In genomic region chr6:156853733-156854132, GRCh38 we compare ENCODE assay signal across 15 cellular contexts.
DNase-seq lines count a peak whose midpoint lies in the region; ATAC-seq and TF ChIP-seq lines count a peak whose summit lies in the region.
"Had no signal": no experiment of that assay in that cellular context is flagged by ENCODE, and none has a peak within 500 bp of the region (broad histone marks: within the 10 kb centered on the region; RNA-seq: fewer than 3 reads in every experiment).

No MANE protein-coding gene starts in this region.

- H2BK120ac ChIP-seq in H9 (ENCODE audit: low read depth, low read length, poor library complexity, severe bottlenecking) = no peak overlapping the region
- H2BK120ac ChIP-seq in mesendoderm (ENCODE audit: low read depth, low read length) = no peak overlapping the region

- CTCF ChIA-PET in WTC11 (lab: Charles Lee) = interaction anchor here (0.5 to 1.9 kb wide), 3 partner anchors 14 to 59 kb away, joined by 4 to 6 read pairs (median 4); no protein-coding TSS in a partner anchor

- H2BK12ac ChIP-seq in H9 (ENCODE audit: insufficient read length, low read depth, low read length) = no peak overlapping the region

- H4K8ac ChIP-seq in H9 (replicated peaks; ENCODE audit: insufficient read length, low read depth, low read length) (no peak overlapping the region), mesendoderm (ENCODE audit: low read depth, low read length) (no peak overlapping the region)

- ATAC-seq in WTC11 (no peak), GM18520 (IDR thresholded peaks at IDR 0.05; ENCODE audit: unreplicated experiment) (no peak)

- no peaks in the 10 kb centered on the region for H3K23me2 ChIP-seq in H9 (ENCODE audit: insufficient read length, low read depth, low read length, poor library complexity, severe bottlenecking)

- peaks cover 83% of the 10 kb centered on the region in 2 experiments for H3K4me1 Mint-ChIP-seq in H9
- peaks cover 86% of the 10 kb centered on the region for H3K4me1 Mint-ChIP-seq in WTC11
- H3K4me1 Mint-ChIP-seq in activated CD4-positive, alpha-beta T cell treated with anti-CD3 and anti-CD28 coated beads, Interleukin-2, amount 10 ng/mL, durations not matched to agents 24 days and 14 days = peaks cover 40% of the 10 kb centered on the region

- H3K9ac ChIP-seq in BLaER1 (no peak overlapping the region), H9 (ENCODE audit: extremely low read depth, insufficient read length, low read length) (no peak overlapping the region), mesendoderm (ENCODE audit: low read length) (no peak overlapping the region), smooth muscle cell (ENCODE audit: low read depth) (no peak overlapping the region)

- H3K56ac ChIP-seq in H9 (ENCODE audit: insufficient read length, low read depth, low read length) (no peak overlapping the region), mesendoderm (ENCODE audit: low read length) (peak overlapping the region; percentile 5)

- H3K9me3 ChIP-seq in BLaER1 (no peaks in the 10 kb centered on the region), H9 (ENCODE audit: control insufficient read depth, low read depth, low read length) (no peaks in the 10 kb centered on the region), smooth muscle cell (replicated peaks; ENCODE audit: low read depth) (no peaks in the 10 kb centered on the region)

- H3K79me1 ChIP-seq in H9 (ENCODE audit: insufficient read depth, low read depth, low read length, poor library complexity, severe bottlenecking) (no peaks in the 10 kb centered on the region), mesendoderm (ENCODE audit: low read length) (peaks cover 23% of the 10 kb centered on the region)

- POLR2A ChIA-PET in WTC11 (lab: Charles Lee) = no interaction called here

- H4K5ac ChIP-seq in H9 (ENCODE audit: insufficient read length, low read depth, low read length) (no peak overlapping the region), mesendoderm (ENCODE audit: low read length) (no peak overlapping the region)

- WGBS in H9 (ENCODE audit: extremely low coverage, insufficient read length, low lambda C conversion rate) = no CpG with 5 or more reads among the region's 5 CpGs
- no CpG with 5 or more reads among the region's 5 CpGs for WGBS in mesendoderm (ENCODE audit: extremely low coverage, insufficient coverage, low lambda C conversion rate)
- 95% methylated on average over 5 of the region's 5 CpGs for WGBS in smooth muscle cell (ENCODE audit: low lambda C conversion rate)

- no peak for TF ChIP-seq CTCF in H9 (conservative IDR thresholded peaks at IDR 0.05)
- no peak for TF ChIP-seq CTCF in WTC11 (IDR thresholded peaks at IDR 0.05)
- no peak for TF ChIP-seq CTCF in smooth muscle cell (IDR thresholded peaks at IDR 0.05; ENCODE audit: borderline replicate concordance, insufficient read depth, poor library complexity, severe bottlenecking)

- no peak overlapping the region for H3T11ph ChIP-seq in H9 (ENCODE audit: low read length)

- no peak overlapping the region for H3K14ac ChIP-seq in H9 (ENCODE audit: insufficient read depth, low read length)

- H3K4ac ChIP-seq in H9 (ENCODE audit: low read depth, low read length) (no peak overlapping the region), mesendoderm (ENCODE audit: low read depth, low read length) (no peak overlapping the region)

- peak overlapping the region; percentile 78 to 98 (median 95); a peak in 6 of 7 replicates for H3K27ac Mint-ChIP-seq in H9
- peak overlapping the region; percentile 73 for H3K27ac Mint-ChIP-seq in WTC11
- H3K27ac Mint-ChIP-seq in activated CD4-positive, alpha-beta T cell treated with anti-CD3 and anti-CD28 coated beads, Interleukin-2, amount 10 ng/mL, durations not matched to agents 24 days and 14 days = no peak overlapping the region

- H3K9me3 Mint-ChIP-seq in H9 = no peaks in the 10 kb centered on the region
- no peaks in the 10 kb centered on the region for H3K9me3 Mint-ChIP-seq in WTC11
- H3K9me3 Mint-ChIP-seq in activated CD4-positive, alpha-beta T cell treated with anti-CD3 and anti-CD28 coated beads, Interleukin-2, amount 10 ng/mL, durations not matched to agents 24 days and 14 days = no peaks in the 10 kb centered on the region
- H3K9me3 Mint-ChIP-seq: CD4-positive, alpha-beta memory T cell had no signal

- intact Hi-C loops in activated CD4-positive, alpha-beta T cell treated with anti-CD3 and anti-CD28 coated beads, Interleukin-2, amount 10 ng/mL, durations not matched to agents 24 days and 14 days (cut with micrococcal nuclease) = loop anchor here (10.0 kb wide), 1 partner anchor 599 kb away; no protein-coding TSS in a partner anchor

- no peak overlapping the region for H2AFZ ChIP-seq in H9 (ENCODE audit: low read length)
- H2AFZ ChIP-seq in smooth muscle cell (ENCODE audit: low read depth) = no peak overlapping the region

- H3F3A ChIP-seq in smooth muscle cell (ENCODE audit: low read depth) = no peaks in the 10 kb centered on the region

- H2BK20ac ChIP-seq in H9 (ENCODE audit: low read depth, low read length, poor library complexity, severe bottlenecking) = no peak overlapping the region

- no peak overlapping the region for H3K4me2 ChIP-seq in BLaER1
- no peak overlapping the region for H3K4me2 ChIP-seq in H9 (ENCODE audit: insufficient read depth, insufficient read length, low read length)
- H3K4me2 ChIP-seq in mesendoderm (ENCODE audit: low read length) = no peak overlapping the region
- no peak overlapping the region for H3K4me2 ChIP-seq in smooth muscle cell

- H3K36me3 Mint-ChIP-seq in H9 (ENCODE audit: insufficient read depth in 1 of 3, low read depth in 3 of 3) (no peaks in the 10 kb centered on the region), WTC11 (no peaks in the 10 kb centered on the region)
- peaks cover 4% of the 10 kb centered on the region for H3K36me3 Mint-ChIP-seq in activated CD4-positive, alpha-beta T cell treated with anti-CD3 and anti-CD28 coated beads, Interleukin-2, amount 10 ng/mL, durations not matched to agents 24 days and 14 days (ENCODE audit: low read depth)
- H3K36me3 Mint-ChIP-seq: CD4-positive, alpha-beta memory T cell had no signal

- H3K36me3 ChIP-seq in BLaER1 (peaks cover 18% of the 10 kb centered on the region), mesendoderm (ENCODE audit: control insufficient read depth, insufficient read depth, low read length) (no peaks in the 10 kb centered on the region), smooth muscle cell (ENCODE audit: low read depth) (no peaks in the 10 kb centered on the region)

- H2BK5ac ChIP-seq in H9 (ENCODE audit: insufficient read length, low read length) (no peak overlapping the region), mesendoderm (ENCODE audit: low read length) (no peak overlapping the region)

- no peak for DNase-seq in H9
- no peak for DNase-seq in WTC11 (ENCODE audit: low spot score)
- no peak for DNase-seq in mesendoderm
- DNase-seq in activated CD4-positive, alpha-beta T cell treated with anti-CD3 and anti-CD28 coated beads, Interleukin-2, amount 10 ng/mL, durations not matched to agents 24 days and 14 days = no peak
- no peak for DNase-seq in cortex of kidney (lab: John Stamatoyannopoulos, UW)
- DNase-seq in smooth muscle cell (lab: John Stamatoyannopoulos, UW; ENCODE audit: unreplicated experiment) = no peak
- DNase-seq: AML-193; CD4-positive, alpha-beta memory T cell; KBM-7; NCI-H1092; NCI-H2107; NCI-H345; NCI-H526 treated with DMSO at 0.1 percent for 48 hours had no signal

- no peaks in the 10 kb centered on the region for H3K27me3 ChIP-seq in BLaER1
- H3K27me3 ChIP-seq in H9 (ENCODE audit: insufficient read depth, low read length) = no peaks in the 10 kb centered on the region
- no peaks in the 10 kb centered on the region for H3K27me3 ChIP-seq in mesendoderm (ENCODE audit: insufficient read depth, low read length, poor library complexity)
- no peaks in the 10 kb centered on the region for H3K27me3 ChIP-seq in smooth muscle cell (ENCODE audit: low read depth)

- H3K18ac ChIP-seq in H9 (ENCODE audit: insufficient read length, low read depth, low read length) (no peak overlapping the region), mesendoderm (ENCODE audit: low read length) (no peak overlapping the region)

- H3K27me3 Mint-ChIP-seq in H9 (ENCODE audit: low read depth) = no peaks in the 10 kb centered on the region
- no peaks in the 10 kb centered on the region for H3K27me3 Mint-ChIP-seq in WTC11 (ENCODE audit: low read depth)
- H3K27me3 Mint-ChIP-seq in activated CD4-positive, alpha-beta T cell treated with anti-CD3 and anti-CD28 coated beads, Interleukin-2, amount 10 ng/mL, durations not matched to agents 24 days and 14 days = no peaks in the 10 kb centered on the region
- H3K27me3 Mint-ChIP-seq: CD4-positive, alpha-beta memory T cell had no signal

- H3K4me1 ChIP-seq in BLaER1 = peaks cover 49% of the 10 kb centered on the region
- peaks cover 12% of the 10 kb centered on the region for H3K4me1 ChIP-seq in H9 (ENCODE audit: insufficient read depth, low read length)
- H3K4me1 ChIP-seq in mesendoderm (ENCODE audit: control insufficient read depth, low read depth, low read length) = peaks cover 8% of the 10 kb centered on the region
- H3K4me1 ChIP-seq in smooth muscle cell (ENCODE audit: low read depth) = peaks cover 22% of the 10 kb centered on the region

- no peak overlapping the region for H2BK15ac ChIP-seq in H9 (ENCODE audit: low read depth, low read length)
- no peak overlapping the region for H2BK15ac ChIP-seq in mesendoderm (replicated peaks; ENCODE audit: low read depth)

- H3K27ac ChIP-seq in BLaER1 (peak overlapping the region; percentile 51; the same call in 1 of the 2 replicates), H9 (ENCODE audit: insufficient read length, low read depth, low read length) (no peak overlapping the region), mesendoderm (ENCODE audit: low read depth, low read length) (no peak overlapping the region), smooth muscle cell (ENCODE audit: low read depth) (no peak overlapping the region)

- H3K79me2 ChIP-seq in H9 (ENCODE audit: insufficient read depth, low read length) (peaks cover 39% of the 10 kb centered on the region; the same call in 1 of the 2 replicates), mesendoderm (ENCODE audit: control insufficient read depth, insufficient read depth, low read length) (peaks cover 80% of the 10 kb centered on the region), smooth muscle cell (ENCODE audit: low read depth) (peaks cover 98% of the 10 kb centered on the region)

- no peak overlapping the region for H3K4me3 ChIP-seq in BLaER1
- no peak overlapping the region for H3K4me3 ChIP-seq in mesendoderm (ENCODE audit: low read length)
- H3K4me3 ChIP-seq in smooth muscle cell = no peak overlapping the region

- H2AK5ac ChIP-seq in H9 (ENCODE audit: insufficient read length, low read length) (no peak overlapping the region), mesendoderm (ENCODE audit: low read length) (no peak overlapping the region)

- H4K91ac ChIP-seq in H9 (ENCODE audit: insufficient read length, low read depth, low read length) = no peak overlapping the region

- H3K4me3 Mint-ChIP-seq in H9 (no peak overlapping the region; a peak in 1 of 5 replicates), WTC11 (no peak overlapping the region)
- H3K4me3 Mint-ChIP-seq in activated CD4-positive, alpha-beta T cell treated with anti-CD3 and anti-CD28 coated beads, Interleukin-2, amount 10 ng/mL, durations not matched to agents 24 days and 14 days = no peak overlapping the region

- H4K20me1 ChIP-seq in BLaER1 (peaks cover 100% of the 10 kb centered on the region), H9 (ENCODE audit: control insufficient read depth, insufficient read depth, insufficient read length) (no peaks in the 10 kb centered on the region), smooth muscle cell (ENCODE audit: low read depth) (peaks cover 100% of the 10 kb centered on the region)

- H3K23ac ChIP-seq in H9 (ENCODE audit: insufficient read length, low read depth, low read length) (no peak overlapping the region), mesendoderm (ENCODE audit: low read length) (no peak overlapping the region)
